Comparison of ENCODE assay signal across 7 cellular contexts in genomic region chr15:55443141-55443540, GRCh38. TPM values are rescaled to one million over a fixed set of nuclear protein-coding genes. Genes with fewer than 3 reads are reported as not detected.
"Had no signal": no experiment of that assay in that cellular context is flagged by ENCODE, and none has a peak within 500 bp of the region (broad histone marks: within the 10 kb centered on the region; RNA-seq: fewer than 3 reads in every experiment).

No MANE protein-coding gene starts in this region.

RNA-seq across cellular contexts. Expression of gene PIERCE2, which starts 34.8 kb away (rescaled TPM):
- total RNA-seq: activated CD4-positive, alpha-beta memory T cell treated with anti-CD3 and anti-CD28 coated beads, Interleukin-2, amount 10 ng/mL, durations not matched to agents 7 days and 5 days; activated CD8-positive, alpha-beta memory T cell treated with anti-CD3 and anti-CD28 coated beads for 36 hours; activated CD8-positive, alpha-beta memory T cell treated with anti-CD3 and anti-CD28 coated beads, Interleukin-2, amount 10 ng/mL, durations not matched to agents 7 days and 5 days; activated CD8-positive, alpha-beta T cell treated with anti-CD3 and anti-CD28 coated beads for 36 hours; activated CD8-positive, alpha-beta T cell treated with anti-CD3 and anti-CD28 coated beads, Interleukin-2, amount 10 ng/mL, durations not matched to agents 7 days and 5 days; T-cell; T-helper 1 cell treated with Interleukin-12 subunit alpha and Interleukin-12 subunit beta and Interleukin-4 antibody, amounts not matched to agents 30 ng/mL and 1 ng/mL, for 36 hours had no signal
